Comparison of ENCODE assay signal across 8 cellular contexts in the genomic region with DNA sequence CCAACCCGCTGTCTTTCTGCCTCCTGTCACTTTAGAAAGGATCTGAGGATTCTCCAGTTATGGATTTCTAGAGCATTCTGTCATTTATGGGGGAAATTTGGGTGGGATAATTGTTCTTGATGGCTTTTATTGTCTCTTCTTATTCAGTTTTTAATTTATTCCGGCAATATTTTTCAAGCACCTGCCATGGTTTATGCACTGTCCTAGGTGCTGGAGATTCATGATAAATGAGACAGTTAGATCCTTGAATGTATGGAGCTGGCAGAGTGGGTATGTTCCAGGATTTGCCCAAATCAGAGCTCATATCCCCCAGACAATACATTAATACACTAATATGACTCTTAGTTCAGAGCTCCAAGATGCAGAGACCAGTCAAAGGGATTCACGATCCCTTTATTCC.
"Had no signal": no experiment of that assay in that cellular context is flagged by ENCODE, and none has a peak within 500 bp of the region (broad histone marks: within the 10 kb centered on the region; RNA-seq: fewer than 3 reads in every experiment).

No MANE protein-coding gene starts in this region.

- ATAC-seq: GM12878 had no signal

- H3K4me3 ChIP-seq: GM12878 had no signal

- FAIRE-seq: G401.6, GM12878, GM12891, GM12892, GM18507, GM19239 had no signal

- DNase-seq: GDM1, GF-D8 had no signal
